In the genomic region with DNA sequence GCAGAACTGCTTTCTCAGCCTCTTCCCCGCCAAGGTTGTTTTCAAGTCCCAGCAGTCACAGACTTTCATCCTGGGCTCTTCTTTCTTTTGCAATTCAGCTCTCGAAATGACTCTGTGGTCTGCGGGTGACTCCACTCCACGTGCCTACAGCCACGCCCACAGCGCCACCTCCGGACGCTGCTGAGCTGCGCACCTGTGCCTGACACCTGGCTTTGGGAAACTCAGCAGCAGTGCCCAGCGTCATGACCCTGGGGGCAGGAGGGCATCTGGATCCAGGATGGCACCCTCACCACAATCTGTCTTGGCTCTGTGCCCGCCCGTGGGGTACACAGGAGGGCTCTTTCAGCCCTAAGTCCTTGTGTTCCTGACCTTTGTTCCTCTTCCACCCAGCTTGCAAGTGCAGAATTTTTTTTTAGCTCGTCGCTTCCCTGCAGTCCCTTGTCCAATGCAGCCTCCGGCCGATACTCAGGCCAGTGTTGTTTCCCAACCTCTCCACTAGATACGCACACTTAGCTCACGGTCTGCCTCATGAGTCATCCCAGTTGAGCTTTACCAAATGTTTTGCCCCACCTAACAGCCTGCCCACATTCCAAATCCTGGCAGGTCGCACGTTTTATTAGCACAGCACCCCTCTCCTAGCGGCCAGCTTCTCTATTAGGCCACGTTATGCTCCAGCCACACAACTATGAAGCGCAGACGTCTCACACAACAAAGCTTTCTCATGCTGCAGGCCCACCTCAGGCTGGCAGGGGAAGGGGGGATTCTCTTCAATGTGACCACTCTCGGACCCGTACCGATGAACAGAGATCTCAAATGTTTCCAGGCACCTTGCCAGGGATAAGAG, we compare ENCODE assay signal across 9 cellular contexts. TPM values are rescaled to one million over a fixed set of nuclear protein-coding genes. Genes with fewer than 3 reads are reported as not detected.
DNase-seq lines count a peak whose midpoint lies in the region; ATAC-seq, FAIRE-seq and TF ChIP-seq lines count a peak whose summit lies in the region.
"Had no signal": no experiment of that assay in that cellular context is flagged by ENCODE, and none has a peak within 500 bp of the region (broad histone marks: within the 10 kb centered on the region; RNA-seq: fewer than 3 reads in every experiment).

No MANE protein-coding gene starts in this region.

- H3K4me3 ChIP-seq in BJ (ENCODE audit: low read depth, low read length) (no peak overlapping the region), left ventricle myocardium inferior (no peak overlapping the region)

- no peak for ATAC-seq in GM21360 (IDR thresholded peaks at IDR 0.05; ENCODE audit: unreplicated experiment)

- H3K27ac ChIP-seq in left ventricle myocardium inferior (replicated peaks) = peak overlapping the region; percentile 84

- TF ChIP-seq POLR2A in H54 (IDR thresholded peaks at IDR 0.05; ENCODE audit: low read depth, low read length) = no peak

- CTCF ChIA-PET in BJ (lab: Yijun Ruan, JAX) = interaction anchor here (0.6 to 1.8 kb wide), 4 partner anchors 11 to 93 kb away, joined by 3 to 13 read pairs (median 4); a partner anchor contains a TSS

- FAIRE-seq in H54 (lab: Jason Lieb, UNC) (peak; percentile 94), RCC 7860 (lab: Jason Lieb, UNC) (peak; percentile 77)

- H3K4me1 ChIP-seq in left ventricle myocardium inferior = peaks cover 46% of the 10 kb centered on the region

- H3K36me3 ChIP-seq in BJ (ENCODE audit: control insufficient read depth, insufficient read depth, low read length) = peaks cover 20% of the 10 kb centered on the region
- peaks cover 37% of the 10 kb centered on the region for H3K36me3 ChIP-seq in left ventricle myocardium inferior

- POLR2A ChIA-PET in BJ (lab: Charles Lee) = no interaction called here

- H3K27me3 ChIP-seq in BJ (ENCODE audit: control insufficient read depth, insufficient read depth, low read length) (no peaks in the 10 kb centered on the region), left ventricle myocardium inferior (ENCODE audit: low read depth) (no peaks in the 10 kb centered on the region)

- intact Hi-C loops in left ventricle myocardium inferior (cut with micrococcal nuclease) = no loop called here

- TF ChIP-seq CTCF in BJ (IDR thresholded peaks at IDR 0.05; ENCODE audit: insufficient read depth, low read depth, low read length) (peak; percentile 9; the same call in 1 of the 2 replicates), left ventricle myocardium inferior (IDR thresholded peaks at IDR 0.05; ENCODE audit: borderline replicate concordance) (no peak)

- peaks cover 8% of the 10 kb centered on the region for H3K9me3 ChIP-seq in left ventricle myocardium inferior (replicated peaks)

- DNase-seq in BJ (ENCODE audit: low read depth) (peak; percentile 77), H54 (ENCODE audit: insufficient read length, low spot score) (peak; percentile 87), RCC 7860 (ENCODE audit: low spot score) (peak; percentile 71), left ventricle myocardium inferior (no peak), cortex of kidney (lab: John Stamatoyannopoulos, UW) (no peak)
- peak; percentile 85 for DNase-seq in activated naive CD4-positive, alpha-beta T cell treated with Interleukin-2 at 50 U/mL for 16 hours
- peak; percentile 63 for DNase-seq in stimulated activated CD4-positive, alpha-beta T cell treated with anti-CD3 and anti-CD28 coated beads, Interleukin-2, amount 100 ng/mL, for 4 hours (ENCODE audit: low read depth)
- DNase-seq: naive B cell had no signal

RNA-seq across cellular contexts. Expression of a gene that starts 6.5 kb away (rescaled TPM):
- polyA plus RNA-seq in BJ (2011; rRNA removed) = 7.6 and 14.9 TPM in 2 replicates
- polyA minus RNA-seq in BJ (2011; rRNA and poly(A)+ RNA removed) = 4.6 and 7.8 TPM in 2 replicates
- total RNA-seq in left ventricle myocardium inferior = 31.2 TPM

RNA-seq across cellular contexts. Expression of a gene that starts 11.7 kb away (rescaled TPM):
- 7.3 and 12.7 TPM in 2 replicates for polyA plus RNA-seq in BJ (2011; rRNA removed)
- 25.4 and 47.9 TPM in 2 replicates for polyA minus RNA-seq in BJ (2011; rRNA and poly(A)+ RNA removed)
- 80.1 TPM for total RNA-seq in left ventricle myocardium inferior

RNA-seq across cellular contexts. Expression of a gene that starts 19.8 kb away (rescaled TPM):
- 3.1 and 4.6 TPM in 2 replicates for polyA plus RNA-seq in BJ (2011; rRNA removed)
- polyA minus RNA-seq in BJ (2011; rRNA and poly(A)+ RNA removed) = 1.8 TPM in 2 replicates
- 19.3 TPM for total RNA-seq in left ventricle myocardium inferior

RNA-seq across cellular contexts. Expression of a gene that starts 22.2 kb away (rescaled TPM):
- polyA plus RNA-seq in BJ (2011; rRNA removed) = 4.4 and 6.8 TPM in 2 replicates
- 9.4 and 11.2 TPM in 2 replicates for polyA minus RNA-seq in BJ (2011; rRNA and poly(A)+ RNA removed)
- total RNA-seq in left ventricle myocardium inferior = 4.0 TPM

RNA-seq across cellular contexts. Expression of a gene that starts 45.3 kb away (rescaled TPM):
- polyA plus RNA-seq in BJ (2011; rRNA removed) = 0.10 and 0.17 TPM in 2 replicates
- polyA minus RNA-seq in BJ (2011; rRNA and poly(A)+ RNA removed) = not detected in 2 replicates
- 1.3 TPM for total RNA-seq in left ventricle myocardium inferior

Comparison
In these comparisons a context has a peak if more than half of its experiments do, and no peak if none do; other contexts are left out.
1. DNase-seq: peak in BJ (single experiment), H54 (single experiment), RCC 7860 (single experiment), activated naive CD4-positive, alpha-beta T cell treated with Interleukin-2 at 50 U/mL for 16 hours (single experiment) and stimulated activated CD4-positive, alpha-beta T cell treated with anti-CD3 and anti-CD28 coated beads, Interleukin-2, amount 100 ng/mL, for 4 hours (single experiment); none in left ventricle myocardium inferior (single experiment) and cortex of kidney (single experiment).